ENCODE assay signal across 1 cellular context in genomic region chr17:81942167-81942553, GRCh38.
TF ChIP-seq lines count a peak whose summit lies in the region.

No MANE protein-coding gene starts in this region.

TF ChIP-seq in WTC11, 78 proteins besides CTCF, POLR2A, EP300 and RAD21 (continued from another document):
- TF ChIP-seq E2F4 (CRISPR knock-in tag; IDR thresholded peaks at IDR 0.05; ENCODE audit: borderline replicate concordance, low read depth), result no peak
TF ChIP-seq in WTC11: peak in this region for 0.
